ENCODE assay signal across 1 cellular context in the genomic region with DNA sequence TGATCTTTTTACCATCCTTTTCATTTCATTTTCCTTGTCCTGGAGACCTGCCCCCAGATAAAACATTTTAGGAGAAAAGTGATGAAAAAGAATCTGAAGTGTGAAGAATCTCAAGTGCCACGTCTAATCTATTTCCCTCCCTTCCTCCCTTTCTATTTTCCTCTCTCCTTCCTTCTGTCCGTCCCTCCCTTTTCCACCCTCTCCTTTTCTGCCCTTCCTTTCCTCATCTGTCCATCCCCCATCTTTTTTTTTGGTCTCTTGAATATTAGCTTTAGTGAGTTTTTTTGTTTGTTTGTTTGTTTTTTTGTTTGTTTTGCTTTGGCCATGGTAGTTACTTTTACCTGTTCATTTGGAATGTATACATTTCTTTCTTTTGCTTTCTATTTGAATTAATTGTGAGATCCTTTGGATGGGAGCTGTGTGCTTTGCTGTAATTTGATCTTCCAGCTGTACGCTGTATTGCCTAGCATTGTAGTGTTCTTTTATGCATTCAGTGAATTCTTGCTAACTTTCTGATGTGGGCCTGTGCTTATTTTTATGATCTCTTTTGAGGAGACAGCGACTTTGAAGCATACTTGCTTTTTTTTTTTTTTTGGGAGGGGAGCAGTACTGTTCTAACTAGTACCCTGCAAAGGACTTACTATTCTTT.
TF ChIP-seq lines count a peak whose summit lies in the region.

No MANE protein-coding gene starts in this region.

TF ChIP-seq in HEK293, 187 proteins besides CTCF, POLR2A, EP300 and RAD21 (continued from another document):
- TF ChIP-seq, protein P1, sequence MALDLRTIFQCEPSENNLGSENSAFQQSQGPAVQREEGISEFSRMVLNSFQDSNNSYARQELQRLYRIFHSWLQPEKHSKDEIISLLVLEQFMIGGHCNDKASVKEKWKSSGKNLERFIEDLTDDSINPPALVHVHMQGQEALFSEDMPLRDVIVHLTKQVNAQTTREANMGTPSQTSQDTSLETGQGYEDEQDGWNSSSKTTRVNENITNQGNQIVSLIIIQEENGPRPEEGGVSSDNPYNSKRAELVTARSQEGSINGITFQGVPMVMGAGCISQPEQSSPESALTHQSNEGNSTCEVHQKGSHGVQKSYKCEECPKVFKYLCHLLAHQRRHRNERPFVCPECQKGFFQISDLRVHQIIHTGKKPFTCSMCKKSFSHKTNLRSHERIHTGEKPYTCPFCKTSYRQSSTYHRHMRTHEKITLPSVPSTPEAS (tag by site-specific recombination; IDR thresholded peaks at IDR 0.05): no peak
- TF ChIP-seq, protein P2, sequence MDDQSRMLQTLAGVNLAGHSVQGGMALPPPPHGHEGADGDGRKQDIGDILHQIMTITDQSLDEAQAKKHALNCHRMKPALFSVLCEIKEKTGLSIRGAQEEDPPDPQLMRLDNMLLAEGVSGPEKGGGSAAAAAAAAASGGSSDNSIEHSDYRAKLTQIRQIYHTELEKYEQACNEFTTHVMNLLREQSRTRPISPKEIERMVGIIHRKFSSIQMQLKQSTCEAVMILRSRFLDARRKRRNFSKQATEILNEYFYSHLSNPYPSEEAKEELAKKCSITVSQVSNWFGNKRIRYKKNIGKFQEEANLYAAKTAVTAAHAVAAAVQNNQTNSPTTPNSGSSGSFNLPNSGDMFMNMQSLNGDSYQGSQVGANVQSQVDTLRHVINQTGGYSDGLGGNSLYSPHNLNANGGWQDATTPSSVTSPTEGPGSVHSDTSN (CRISPR knock-in tag; IDR thresholded peaks at IDR 0.05): no peak
- TF ChIP-seq, protein P3, sequence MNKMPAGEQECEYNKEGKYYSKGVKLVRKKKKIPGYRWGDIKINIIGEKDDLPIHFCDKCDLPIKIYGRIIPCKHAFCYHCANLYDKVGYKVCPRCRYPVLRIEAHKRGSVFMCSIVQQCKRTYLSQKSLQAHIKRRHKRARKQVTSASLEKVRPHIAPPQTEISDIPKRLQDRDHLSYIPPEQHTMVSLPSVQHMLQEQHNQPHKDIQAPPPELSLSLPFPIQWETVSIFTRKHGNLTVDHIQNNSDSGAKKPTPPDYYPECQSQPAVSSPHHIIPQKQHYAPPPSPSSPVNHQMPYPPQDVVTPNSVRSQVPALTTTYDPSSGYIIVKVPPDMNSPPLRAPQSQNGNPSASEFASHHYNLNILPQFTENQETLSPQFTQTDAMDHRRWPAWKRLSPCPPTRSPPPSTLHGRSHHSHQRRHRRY (tag by site-specific recombination; IDR thresholded peaks at IDR 0.05): no peak
- TF ChIP-seq ZEB2 (tag by site-specific recombination; IDR thresholded peaks at IDR 0.05): no peak
- peak; percentile 57; the same call in 1 of the 2 replicates for TF ChIP-seq ZNF2 (tag by site-specific recombination; IDR thresholded peaks at IDR 0.05)
- TF ChIP-seq OSR2 (tag by site-specific recombination; IDR thresholded peaks at IDR 0.05): no peak
- no peak for TF ChIP-seq ZNF529 (tag by site-specific recombination; IDR thresholded peaks at IDR 0.05; ENCODE audit: insufficient replicate concordance)
- TF ChIP-seq ZIC2 (tag by site-specific recombination; IDR thresholded peaks at IDR 0.05): no peak
- TF ChIP-seq ZNF664 (tag by site-specific recombination; IDR thresholded peaks at IDR 0.05): no peak
- TF ChIP-seq ZNF610 (tag by site-specific recombination; IDR thresholded peaks at IDR 0.05; ENCODE audit: borderline replicate concordance): no peak
- no peak for TF ChIP-seq ZNF146 (tag by site-specific recombination; IDR thresholded peaks at IDR 0.05)
- no peak for TF ChIP-seq GFI1B (tag by site-specific recombination; IDR thresholded peaks at IDR 0.05)
- TF ChIP-seq, protein P4, sequence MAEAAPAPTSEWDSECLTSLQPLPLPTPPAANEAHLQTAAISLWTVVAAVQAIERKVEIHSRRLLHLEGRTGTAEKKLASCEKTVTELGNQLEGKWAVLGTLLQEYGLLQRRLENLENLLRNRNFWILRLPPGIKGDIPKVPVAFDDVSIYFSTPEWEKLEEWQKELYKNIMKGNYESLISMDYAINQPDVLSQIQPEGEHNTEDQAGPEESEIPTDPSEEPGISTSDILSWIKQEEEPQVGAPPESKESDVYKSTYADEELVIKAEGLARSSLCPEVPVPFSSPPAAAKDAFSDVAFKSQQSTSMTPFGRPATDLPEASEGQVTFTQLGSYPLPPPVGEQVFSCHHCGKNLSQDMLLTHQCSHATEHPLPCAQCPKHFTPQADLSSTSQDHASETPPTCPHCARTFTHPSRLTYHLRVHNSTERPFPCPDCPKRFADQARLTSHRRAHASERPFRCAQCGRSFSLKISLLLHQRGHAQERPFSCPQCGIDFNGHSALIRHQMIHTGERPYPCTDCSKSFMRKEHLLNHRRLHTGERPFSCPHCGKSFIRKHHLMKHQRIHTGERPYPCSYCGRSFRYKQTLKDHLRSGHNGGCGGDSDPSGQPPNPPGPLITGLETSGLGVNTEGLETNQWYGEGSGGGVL (tag by site-specific recombination; IDR thresholded peaks at IDR 0.05): no peak
- no peak for TF ChIP-seq ZNF174 (tag by site-specific recombination; IDR thresholded peaks at IDR 0.05)
- no peak for TF ChIP-seq ZSCAN30 (tag by site-specific recombination; IDR thresholded peaks at IDR 0.05)
- TF ChIP-seq, protein P5, sequence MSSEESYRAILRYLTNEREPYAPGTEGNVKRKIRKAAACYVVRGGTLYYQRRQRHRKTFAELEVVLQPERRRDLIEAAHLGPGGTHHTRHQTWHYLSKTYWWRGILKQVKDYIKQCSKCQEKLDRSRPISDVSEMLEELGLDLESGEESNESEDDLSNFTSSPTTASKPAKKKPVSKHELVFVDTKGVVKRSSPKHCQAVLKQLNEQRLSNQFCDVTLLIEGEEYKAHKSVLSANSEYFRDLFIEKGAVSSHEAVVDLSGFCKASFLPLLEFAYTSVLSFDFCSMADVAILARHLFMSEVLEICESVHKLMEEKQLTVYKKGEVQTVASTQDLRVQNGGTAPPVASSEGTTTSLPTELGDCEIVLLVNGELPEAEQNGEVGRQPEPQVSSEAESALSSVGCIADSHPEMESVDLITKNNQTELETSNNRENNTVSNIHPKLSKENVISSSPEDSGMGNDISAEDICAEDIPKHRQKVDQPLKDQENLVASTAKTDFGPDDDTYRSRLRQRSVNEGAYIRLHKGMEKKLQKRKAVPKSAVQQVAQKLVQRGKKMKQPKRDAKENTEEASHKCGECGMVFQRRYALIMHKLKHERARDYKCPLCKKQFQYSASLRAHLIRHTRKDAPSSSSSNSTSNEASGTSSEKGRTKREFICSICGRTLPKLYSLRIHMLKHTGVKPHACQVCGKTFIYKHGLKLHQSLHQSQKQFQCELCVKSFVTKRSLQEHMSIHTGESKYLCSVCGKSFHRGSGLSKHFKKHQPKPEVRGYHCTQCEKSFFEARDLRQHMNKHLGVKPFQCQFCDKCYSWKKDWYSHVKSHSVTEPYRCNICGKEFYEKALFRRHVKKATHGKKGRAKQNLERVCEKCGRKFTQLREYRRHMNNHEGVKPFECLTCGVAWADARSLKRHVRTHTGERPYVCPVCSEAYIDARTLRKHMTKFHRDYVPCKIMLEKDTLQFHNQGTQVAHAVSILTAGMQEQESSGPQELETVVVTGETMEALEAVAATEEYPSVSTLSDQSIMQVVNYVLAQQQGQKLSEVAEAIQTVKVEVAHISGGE (tag by site-specific recombination; conservative IDR thresholded peaks at IDR 0.05; ENCODE audit: low read depth): no peak
- TF ChIP-seq ZNF184 (tag by site-specific recombination; IDR thresholded peaks at IDR 0.05): no peak
- TF ChIP-seq ZNF112 (tag by site-specific recombination; IDR thresholded peaks at IDR 0.05): no peak
- TF ChIP-seq, protein P6, sequence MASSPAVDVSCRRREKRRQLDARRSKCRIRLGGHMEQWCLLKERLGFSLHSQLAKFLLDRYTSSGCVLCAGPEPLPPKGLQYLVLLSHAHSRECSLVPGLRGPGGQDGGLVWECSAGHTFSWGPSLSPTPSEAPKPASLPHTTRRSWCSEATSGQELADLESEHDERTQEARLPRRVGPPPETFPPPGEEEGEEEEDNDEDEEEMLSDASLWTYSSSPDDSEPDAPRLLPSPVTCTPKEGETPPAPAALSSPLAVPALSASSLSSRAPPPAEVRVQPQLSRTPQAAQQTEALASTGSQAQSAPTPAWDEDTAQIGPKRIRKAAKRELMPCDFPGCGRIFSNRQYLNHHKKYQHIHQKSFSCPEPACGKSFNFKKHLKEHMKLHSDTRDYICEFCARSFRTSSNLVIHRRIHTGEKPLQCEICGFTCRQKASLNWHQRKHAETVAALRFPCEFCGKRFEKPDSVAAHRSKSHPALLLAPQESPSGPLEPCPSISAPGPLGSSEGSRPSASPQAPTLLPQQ (tag by site-specific recombination; IDR thresholded peaks at IDR 0.05): peak; percentile 66
- TF ChIP-seq ZNF624 (tag by site-specific recombination; IDR thresholded peaks at IDR 0.05): no peak
- peak; percentile 81 for TF ChIP-seq ZFP69B (tag by site-specific recombination; IDR thresholded peaks at IDR 0.05)
- TF ChIP-seq ZNF37A (tag by site-specific recombination; IDR thresholded peaks at IDR 0.05): no peak
- no peak for TF ChIP-seq ZNF785 (tag by site-specific recombination; IDR thresholded peaks at IDR 0.05)
- TF ChIP-seq WT1 (tag by site-specific recombination; IDR thresholded peaks at IDR 0.05): peak; percentile 82
- TF ChIP-seq, protein P7, sequence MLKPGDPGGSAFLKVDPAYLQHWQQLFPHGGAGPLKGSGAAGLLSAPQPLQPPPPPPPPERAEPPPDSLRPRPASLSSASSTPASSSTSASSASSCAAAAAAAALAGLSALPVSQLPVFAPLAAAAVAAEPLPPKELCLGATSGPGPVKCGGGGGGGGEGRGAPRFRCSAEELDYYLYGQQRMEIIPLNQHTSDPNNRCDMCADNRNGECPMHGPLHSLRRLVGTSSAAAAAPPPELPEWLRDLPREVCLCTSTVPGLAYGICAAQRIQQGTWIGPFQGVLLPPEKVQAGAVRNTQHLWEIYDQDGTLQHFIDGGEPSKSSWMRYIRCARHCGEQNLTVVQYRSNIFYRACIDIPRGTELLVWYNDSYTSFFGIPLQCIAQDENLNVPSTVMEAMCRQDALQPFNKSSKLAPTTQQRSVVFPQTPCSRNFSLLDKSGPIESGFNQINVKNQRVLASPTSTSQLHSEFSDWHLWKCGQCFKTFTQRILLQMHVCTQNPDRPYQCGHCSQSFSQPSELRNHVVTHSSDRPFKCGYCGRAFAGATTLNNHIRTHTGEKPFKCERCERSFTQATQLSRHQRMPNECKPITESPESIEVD (tag by site-specific recombination; IDR thresholded peaks at IDR 0.05): no peak
- TF ChIP-seq ZNF560 (tag by site-specific recombination; IDR thresholded peaks at IDR 0.05; ENCODE audit: borderline replicate concordance): no peak
- peak; percentile 19; the same call in 1 of the 2 replicates for TF ChIP-seq ZBTB17 (tag by site-specific recombination; IDR thresholded peaks at IDR 0.05)
- TF ChIP-seq FEZF1 (tag by site-specific recombination; IDR thresholded peaks at IDR 0.05): 0 out of 2 replicates have a peak, but pooled peaks have one; percentile 22
- TF ChIP-seq, protein P8, sequence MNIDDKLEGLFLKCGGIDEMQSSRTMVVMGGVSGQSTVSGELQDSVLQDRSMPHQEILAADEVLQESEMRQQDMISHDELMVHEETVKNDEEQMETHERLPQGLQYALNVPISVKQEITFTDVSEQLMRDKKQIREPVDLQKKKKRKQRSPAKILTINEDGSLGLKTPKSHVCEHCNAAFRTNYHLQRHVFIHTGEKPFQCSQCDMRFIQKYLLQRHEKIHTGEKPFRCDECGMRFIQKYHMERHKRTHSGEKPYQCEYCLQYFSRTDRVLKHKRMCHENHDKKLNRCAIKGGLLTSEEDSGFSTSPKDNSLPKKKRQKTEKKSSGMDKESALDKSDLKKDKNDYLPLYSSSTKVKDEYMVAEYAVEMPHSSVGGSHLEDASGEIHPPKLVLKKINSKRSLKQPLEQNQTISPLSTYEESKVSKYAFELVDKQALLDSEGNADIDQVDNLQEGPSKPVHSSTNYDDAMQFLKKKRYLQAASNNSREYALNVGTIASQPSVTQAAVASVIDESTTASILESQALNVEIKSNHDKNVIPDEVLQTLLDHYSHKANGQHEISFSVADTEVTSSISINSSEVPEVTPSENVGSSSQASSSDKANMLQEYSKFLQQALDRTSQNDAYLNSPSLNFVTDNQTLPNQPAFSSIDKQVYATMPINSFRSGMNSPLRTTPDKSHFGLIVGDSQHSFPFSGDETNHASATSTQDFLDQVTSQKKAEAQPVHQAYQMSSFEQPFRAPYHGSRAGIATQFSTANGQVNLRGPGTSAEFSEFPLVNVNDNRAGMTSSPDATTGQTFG (tag by site-specific recombination; IDR thresholded peaks at IDR 0.05; ENCODE audit: borderline replicate concordance): no peak
- peak; percentile 30; the same call in 1 of the 2 replicates for TF ChIP-seq ZXDB (tag by site-specific recombination; IDR thresholded peaks at IDR 0.05)
- TF ChIP-seq SETDB1 (IDR thresholded peaks at IDR 0.05; ENCODE audit: insufficient read length, low read length): no peak
- TF ChIP-seq, protein P9, sequence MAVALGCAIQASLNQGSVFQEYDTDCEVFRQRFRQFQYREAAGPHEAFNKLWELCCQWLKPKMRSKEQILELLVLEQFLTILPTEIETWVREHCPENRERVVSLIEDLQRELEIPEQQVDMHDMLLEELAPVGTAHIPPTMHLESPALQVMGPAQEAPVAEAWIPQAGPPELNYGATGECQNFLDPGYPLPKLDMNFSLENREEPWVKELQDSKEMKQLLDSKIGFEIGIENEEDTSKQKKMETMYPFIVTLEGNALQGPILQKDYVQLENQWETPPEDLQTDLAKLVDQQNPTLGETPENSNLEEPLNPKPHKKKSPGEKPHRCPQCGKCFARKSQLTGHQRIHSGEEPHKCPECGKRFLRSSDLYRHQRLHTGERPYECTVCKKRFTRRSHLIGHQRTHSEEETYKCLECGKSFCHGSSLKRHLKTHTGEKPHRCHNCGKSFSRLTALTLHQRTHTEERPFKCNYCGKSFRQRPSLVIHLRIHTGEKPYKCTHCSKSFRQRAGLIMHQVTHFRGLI (tag by site-specific recombination; IDR thresholded peaks at IDR 0.05): no peak
- no peak for TF ChIP-seq ZNF596 (tag by site-specific recombination; IDR thresholded peaks at IDR 0.05)
- no peak for TF ChIP-seq SCRT1 (tag by site-specific recombination; IDR thresholded peaks at IDR 0.05; ENCODE audit: borderline replicate concordance)
- no peak for TF ChIP-seq ZNF792 (tag by site-specific recombination; IDR thresholded peaks at IDR 0.05)
- no peak for TF ChIP-seq SP2 (tag by site-specific recombination; IDR thresholded peaks at IDR 0.05)
- TF ChIP-seq ZNF155 (tag by site-specific recombination; IDR thresholded peaks at IDR 0.05): no peak
- TF ChIP-seq, protein P10, sequence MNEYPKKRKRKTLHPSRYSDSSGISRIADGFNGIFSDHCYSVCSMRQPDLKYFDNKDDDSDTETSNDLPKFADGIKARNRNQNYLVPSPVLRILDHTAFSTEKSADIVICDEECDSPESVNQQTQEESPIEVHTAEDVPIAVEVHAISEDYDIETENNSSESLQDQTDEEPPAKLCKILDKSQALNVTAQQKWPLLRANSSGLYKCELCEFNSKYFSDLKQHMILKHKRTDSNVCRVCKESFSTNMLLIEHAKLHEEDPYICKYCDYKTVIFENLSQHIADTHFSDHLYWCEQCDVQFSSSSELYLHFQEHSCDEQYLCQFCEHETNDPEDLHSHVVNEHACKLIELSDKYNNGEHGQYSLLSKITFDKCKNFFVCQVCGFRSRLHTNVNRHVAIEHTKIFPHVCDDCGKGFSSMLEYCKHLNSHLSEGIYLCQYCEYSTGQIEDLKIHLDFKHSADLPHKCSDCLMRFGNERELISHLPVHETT (tag by site-specific recombination; IDR thresholded peaks at IDR 0.05): no peak
- TF ChIP-seq ZNF223 (tag by site-specific recombination; IDR thresholded peaks at IDR 0.05): no peak
- peak; percentile 87 for TF ChIP-seq PRDM1 (tag by site-specific recombination; IDR thresholded peaks at IDR 0.05)
- no peak for TF ChIP-seq ZNF776 (tag by site-specific recombination; IDR thresholded peaks at IDR 0.05; ENCODE audit: borderline replicate concordance)
- TF ChIP-seq KLF9 (tag by site-specific recombination; IDR thresholded peaks at IDR 0.05; ENCODE audit: low read depth): no peak
- no peak for TF ChIP-seq REPIN1 (tag by site-specific recombination; IDR thresholded peaks at IDR 0.05; ENCODE audit: low read depth)
